28 cellular contexts compared by ENCODE assay signal in the genomic region with DNA sequence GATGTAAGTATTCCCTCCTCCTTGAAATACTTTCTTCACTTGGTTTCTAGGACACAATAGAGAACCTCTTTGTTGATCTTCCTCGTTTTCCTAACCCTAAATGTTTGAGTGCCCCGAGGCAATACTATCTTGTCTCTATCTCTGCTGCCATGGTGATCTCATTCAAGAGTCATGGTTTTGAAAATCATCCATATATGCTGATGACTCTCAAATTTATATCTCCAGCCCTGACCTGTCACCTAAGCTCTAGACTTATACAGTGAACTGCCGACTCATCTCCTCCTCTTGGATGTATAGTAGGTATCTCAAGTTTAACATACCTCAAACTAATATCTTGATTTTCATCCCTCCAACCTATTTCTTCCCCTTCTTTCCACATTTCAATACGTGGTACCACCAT.
"Had no signal": no experiment of that assay in that cellular context is flagged by ENCODE, and none has a peak within 500 bp of the region (broad histone marks: within the 10 kb centered on the region; RNA-seq: fewer than 3 reads in every experiment).

No MANE protein-coding gene starts in this region.

- H3K4me3 ChIP-seq: colonic mucosa, esophagus muscularis mucosa, heart right ventricle, lower lobe of right lung, neural progenitor cell, right atrium auricular region, smooth muscle cell, testis, tibial artery, upper lobe of left lung had no signal

- H3K4me2 ChIP-seq: neural progenitor cell, smooth muscle cell had no signal

- DNase-seq: colonic mucosa; effector CD8-positive, alpha-beta T cell; endodermal cell; foreskin melanocyte; glutamatergic neuron; heart right ventricle; hippocampal formation; kidney glomerular epithelial cell; left ventricle myocardium superior; lower lobe of right lung; midbrain; naive thymus-derived CD4-positive, alpha-beta T cell; stimulated activated CD4-positive, alpha-beta T cell treated with anti-CD3 and anti-CD28 coated beads, Interleukin-12 subunit alpha, Interleukin-12 subunit beta, amount 100 ng/mL, for 4 hours; stimulated activated CD4-positive, alpha-beta T cell treated with anti-CD3 and anti-CD28 coated beads, Interleukin-4, amount 100 ng/mL, for 4 hours; stimulated activated naive CD8-positive, alpha-beta T cell treated with anti-CD3 and anti-CD28 coated beads, Interleukin-15, Interleukin-2, amounts not matched to agents 100 U/mL and 50 U/mL, for 24 hours; substantia nigra; testis; tibial artery; upper lobe of left lung had no signal

- H2AFZ ChIP-seq: neural progenitor cell, parathyroid adenoma had no signal

- H3K9me3 ChIP-seq: colonic mucosa, esophagus muscularis mucosa, heart right ventricle, lower lobe of right lung, right atrium auricular region, testis, tibial artery, upper lobe of left lung had no signal

- ATAC-seq: heart right ventricle; left ventricle myocardium superior; lower lobe of right lung; naive thymus-derived CD4-positive, alpha-beta T cell; sciatic nerve; stimulated activated memory B cell treated with anti-CD40 and anti-IgM and Interleukin-4, amounts not matched to agents 10 μg/mL and 1 μg/mL and 100 μg/mL, for 72 hours; stimulated activated naive CD8-positive, alpha-beta T cell treated with anti-CD3 and anti-CD28 coated beads, Interleukin-15, Interleukin-2, amounts not matched to agents 100 U/mL and 50 U/mL, for 24 hours had no signal

- H3K27me3 ChIP-seq: colonic mucosa, esophagus muscularis mucosa, heart right ventricle, neural progenitor cell, right atrium auricular region, testis, tibial artery, upper lobe of left lung had no signal

- H3K36me3 ChIP-seq: colonic mucosa had no signal

- H3K27ac ChIP-seq: colonic mucosa, esophagus muscularis mucosa, heart right ventricle, lower lobe of right lung, neural progenitor cell, parathyroid adenoma, right atrium auricular region, testis, tibial artery, upper lobe of left lung had no signal

- H3K4me1 ChIP-seq: colonic mucosa, parathyroid adenoma had no signal

- FAIRE-seq: islet of Langerhans, urothelium cell line had no signal

- H3K9ac ChIP-seq: neural progenitor cell, parathyroid adenoma had no signal
